In genomic region chr3:127258733-127259132, GRCh38 we compare ENCODE assay signal across 1 cellular context.
TF ChIP-seq lines count a peak whose summit lies in the region.

No MANE protein-coding gene starts in this region.

TF ChIP-seq in IMR-90, 13 proteins besides CTCF, POLR2A, EP300 and RAD21:
- no peak for TF ChIP-seq BHLHE40 (IDR thresholded peaks at IDR 0.05; ENCODE audit: low read depth, low read length)
- no peak for TF ChIP-seq NFE2L2 (IDR thresholded peaks at IDR 0.05; ENCODE audit: low read depth, low read length)
- TF ChIP-seq SMC3 (IDR thresholded peaks at IDR 0.05; ENCODE audit: low read depth, low read length) = no peak
- TF ChIP-seq RFX5 (IDR thresholded peaks at IDR 0.05; ENCODE audit: low read depth, low read length) = no peak
- no peak for TF ChIP-seq MAFK (IDR thresholded peaks at IDR 0.05; ENCODE audit: low read depth, low read length)
- no peak for TF ChIP-seq RCOR1 (IDR thresholded peaks at IDR 0.05; ENCODE audit: insufficient replicate concordance, low read length)
- no peak for TF ChIP-seq MAZ (IDR thresholded peaks at IDR 0.05; ENCODE audit: borderline replicate concordance, low read depth, low read length)
- no peak for TF ChIP-seq ELK1 (IDR thresholded peaks at IDR 0.05; ENCODE audit: borderline replicate concordance, low read depth, low read length)
- no peak for TF ChIP-seq CHD1 (IDR thresholded peaks at IDR 0.05; ENCODE audit: low read depth, low read length)
- no peak for TF ChIP-seq MXI1 (IDR thresholded peaks at IDR 0.05; ENCODE audit: borderline replicate concordance, low read depth, low read length)
- no peak for TF ChIP-seq FOS (IDR thresholded peaks at IDR 0.05; ENCODE audit: low read depth, low read length)
- TF ChIP-seq CEBPB (IDR thresholded peaks at IDR 0.05; ENCODE audit: low read depth, low read length) = no peak
- no peak for TF ChIP-seq USF2 (IDR thresholded peaks at IDR 0.05; ENCODE audit: low read depth, low read length)
